Comparison of ENCODE assay signal across 13 cellular contexts in the genomic region with DNA sequence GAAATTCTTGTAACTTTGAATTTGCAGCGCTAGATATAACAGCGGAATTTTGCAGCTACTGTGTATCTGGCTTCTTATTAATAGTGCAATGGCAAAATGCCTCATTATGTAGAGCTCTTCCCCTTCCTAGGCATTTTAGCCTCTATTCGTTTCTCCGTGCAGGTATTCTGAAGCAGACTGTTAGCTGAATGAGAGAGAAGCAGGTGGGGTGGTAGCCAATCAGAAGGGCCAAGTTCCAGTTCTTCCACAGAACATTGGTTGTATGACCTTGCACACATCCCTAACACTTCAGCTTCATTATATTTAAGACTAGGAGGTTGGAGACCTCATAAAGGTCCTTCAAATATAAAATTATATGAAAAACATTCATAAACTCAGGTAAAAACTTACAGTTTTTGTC. TPM values are rescaled to one million over a fixed set of nuclear protein-coding genes. Genes with fewer than 3 reads are reported as not detected.
A peak's percentile ranks its signal among the peaks of the same experiment; 100 is the strongest.
DNase-seq lines count a peak whose midpoint lies in the region; ATAC-seq and TF ChIP-seq lines count a peak whose summit lies in the region.
"Had no signal": no experiment of that assay in that cellular context is flagged by ENCODE, and none has a peak within 500 bp of the region (broad histone marks: within the 10 kb centered on the region; RNA-seq: fewer than 3 reads in every experiment).

No MANE protein-coding gene starts in this region.

- H3K4me3 ChIP-seq in OCI-LY3 (ENCODE audit: low read length) (no peak overlapping the region), esophagus muscularis mucosa (no peak overlapping the region)

- WGBS in esophagus muscularis mucosa: 55% methylated on average over 4 of the region's 4 CpGs

- H3K4me1 ChIP-seq in OCI-LY3 (ENCODE audit: low read length) (peaks cover 18% of the 10 kb centered on the region), esophagus muscularis mucosa (peaks cover 0 to 24% (median 19%) of the 10 kb centered on the region in 4 donors)

- no peaks in the 10 kb centered on the region for H3K27me3 Mint-ChIP-seq in activated naive CD8-positive, alpha-beta T cell
- no peaks in the 10 kb centered on the region for H3K27me3 Mint-ChIP-seq in activated naive CD8-positive, alpha-beta T cell treated with anti-CD3 and anti-CD28 coated beads for 36 hours
- no peaks in the 10 kb centered on the region for H3K27me3 Mint-ChIP-seq in stimulated activated memory B cell treated with anti-CD40 and anti-IgM and Interleukin-4, amounts not matched to agents 10 μg/mL and 1 μg/mL and 100 μg/mL, for 72 hours

- H3K79me2 ChIP-seq in OCI-LY3 (ENCODE audit: low read length): peaks cover 35% of the 10 kb centered on the region

- ATAC-seq in stimulated activated memory B cell treated with anti-CD40 and anti-IgM and Interleukin-4, amounts not matched to agents 10 μg/mL and 1 μg/mL and 100 μg/mL, for 72 hours: no peak
- ATAC-seq in HG02884 (IDR thresholded peaks at IDR 0.05; ENCODE audit: unreplicated experiment): no peak

- peaks cover 14% of the 10 kb centered on the region for H4K20me1 ChIP-seq in OCI-LY3 (ENCODE audit: insufficient read depth, low read length)

- no peaks in the 10 kb centered on the region for H3K9me3 Mint-ChIP-seq in activated naive CD8-positive, alpha-beta T cell (ENCODE audit: low read depth)
- H3K9me3 Mint-ChIP-seq in activated naive CD8-positive, alpha-beta T cell treated with anti-CD3 and anti-CD28 coated beads for 36 hours: no peaks in the 10 kb centered on the region
- H3K9me3 Mint-ChIP-seq in stimulated activated memory B cell treated with anti-CD40 and anti-IgM and Interleukin-4, amounts not matched to agents 10 μg/mL and 1 μg/mL and 100 μg/mL, for 72 hours: no peaks in the 10 kb centered on the region

- no peaks in the 10 kb centered on the region for H3K36me3 Mint-ChIP-seq in activated naive CD8-positive, alpha-beta T cell
- H3K36me3 Mint-ChIP-seq in activated naive CD8-positive, alpha-beta T cell treated with anti-CD3 and anti-CD28 coated beads for 36 hours: peaks cover 4% of the 10 kb centered on the region
- no peaks in the 10 kb centered on the region for H3K36me3 Mint-ChIP-seq in stimulated activated memory B cell treated with anti-CD40 and anti-IgM and Interleukin-4, amounts not matched to agents 10 μg/mL and 1 μg/mL and 100 μg/mL, for 72 hours

- H3K27ac ChIP-seq in OCI-LY3 (ENCODE audit: low read length) (no peak overlapping the region), esophagus muscularis mucosa (replicated peaks in 1 of 4) (peak overlapping the region in 3 of 4 donors; percentile 90 to 93 (median 91))
- H3K27ac ChIP-seq: SJSA1 had no signal

- TF ChIP-seq POLR2A in esophagus muscularis mucosa (IDR thresholded peaks at IDR 0.05; ENCODE audit: low read depth): no peak

- peaks cover 32% of the 10 kb centered on the region for H3K4me1 Mint-ChIP-seq in activated naive CD8-positive, alpha-beta T cell (ENCODE audit: low read depth)
- H3K4me1 Mint-ChIP-seq in activated naive CD8-positive, alpha-beta T cell treated with anti-CD3 and anti-CD28 coated beads for 36 hours: peaks cover 25% of the 10 kb centered on the region
- H3K4me1 Mint-ChIP-seq in stimulated activated memory B cell treated with anti-CD40 and anti-IgM and Interleukin-4, amounts not matched to agents 10 μg/mL and 1 μg/mL and 100 μg/mL, for 72 hours: peaks cover 37% of the 10 kb centered on the region

- H3K36me3 ChIP-seq in OCI-LY3 (replicated peaks; ENCODE audit: low read depth, low read length) (peaks cover 7% of the 10 kb centered on the region), esophagus muscularis mucosa (no peaks in the 10 kb centered on the region)
- H3K36me3 ChIP-seq: colonic mucosa, SJSA1 had no signal

- peak overlapping the region; percentile 94 for H3K4me3 Mint-ChIP-seq in activated naive CD8-positive, alpha-beta T cell
- H3K4me3 Mint-ChIP-seq in activated naive CD8-positive, alpha-beta T cell treated with anti-CD3 and anti-CD28 coated beads for 36 hours: no peak overlapping the region
- H3K4me3 Mint-ChIP-seq in stimulated activated memory B cell treated with anti-CD40 and anti-IgM and Interleukin-4, amounts not matched to agents 10 μg/mL and 1 μg/mL and 100 μg/mL, for 72 hours: no peak overlapping the region

- DNase-seq in activated naive CD8-positive, alpha-beta T cell treated with anti-CD3 and anti-CD28 coated beads for 36 hours: no peak
- DNase-seq in esophagus muscularis mucosa (ENCODE audit: extremely low spot score) (no peak), NCI-H226 (no peak), NCI-H2107 (lab: John Stamatoyannopoulos, UW) (no peak)
- DNase-seq: colonic mucosa, left ventricle myocardium superior, NCI-H1930, WERI-Rb-1 had no signal

- intact Hi-C loops in esophagus muscularis mucosa (cut with DNase I): loop anchor here (5.0 kb wide), 1 partner anchor 41 kb away; no protein-coding TSS in a partner anchor

- H3K9me3 ChIP-seq in OCI-LY3 (ENCODE audit: insufficient read depth, low read length) (no peaks in the 10 kb centered on the region), esophagus muscularis mucosa (no peaks in the 10 kb centered on the region)
- H3K9me3 ChIP-seq: colonic mucosa, SJSA1 had no signal

- H3K9ac ChIP-seq in OCI-LY3 (ENCODE audit: low read length): no peak overlapping the region

- peaks cover 10% of the 10 kb centered on the region; the same call in 1 of the 2 replicates for H3K27me3 ChIP-seq in OCI-LY3 (ENCODE audit: low read depth, low read length)
- no peaks in the 10 kb centered on the region for H3K27me3 ChIP-seq in esophagus muscularis mucosa
- H3K27me3 ChIP-seq: colonic mucosa had no signal

- TF ChIP-seq CTCF in OCI-LY3 (IDR thresholded peaks at IDR 0.05; ENCODE audit: low read depth, low read length): no peak
- TF ChIP-seq CTCF in esophagus muscularis mucosa (IDR thresholded peaks at IDR 0.05): no peak

- peak overlapping the region; percentile 84 for H3K4me2 ChIP-seq in OCI-LY3 (ENCODE audit: low read length)

- H2AFZ ChIP-seq in OCI-LY3 (ENCODE audit: low read depth, low read length): 0 out of 2 replicates have a peak overlapping the region, but pooled peaks have one; percentile 96

- TF ChIP-seq EP300 in esophagus muscularis mucosa (IDR thresholded peaks at IDR 0.05): no peak

- peak overlapping the region; percentile 24 for H3K27ac Mint-ChIP-seq in activated naive CD8-positive, alpha-beta T cell
- H3K27ac Mint-ChIP-seq in activated naive CD8-positive, alpha-beta T cell treated with anti-CD3 and anti-CD28 coated beads for 36 hours: no peak overlapping the region
- H3K27ac Mint-ChIP-seq in stimulated activated memory B cell treated with anti-CD40 and anti-IgM and Interleukin-4, amounts not matched to agents 10 μg/mL and 1 μg/mL and 100 μg/mL, for 72 hours: peak overlapping the region; percentile 7

RNA-seq across cellular contexts. Expression of gene VPS13A, which starts 1.2 kb away (rescaled TPM):
- 10 to 100 TPM; 28.4 to 28.8 TPM for total RNA-seq in activated naive CD8-positive, alpha-beta T cell treated with anti-CD3 and anti-CD28 coated beads for 36 hours
- 10 to 100 TPM; 33.4 to 47.8 (median 40.7) TPM for total RNA-seq in esophagus muscularis mucosa
